Comparison of ENCODE assay signal across 19 cellular contexts in genomic region chr10:82206831-82207230, GRCh38.
DNase-seq lines count a peak whose midpoint lies in the region; ATAC-seq and TF ChIP-seq lines count a peak whose summit lies in the region.
"Had no signal": no experiment of that assay in that cellular context is flagged by ENCODE, and none has a peak within 500 bp of the region (broad histone marks: within the 10 kb centered on the region; RNA-seq: fewer than 3 reads in every experiment).

No MANE protein-coding gene starts in this region.

- no peak for DNase-seq in left ventricle myocardium superior
- no peak for DNase-seq in Right ventricle myocardium inferior (ENCODE audit: missing footprints)
- DNase-seq in epithelial cell of proximal tubule (ENCODE audit: low read depth): peak; percentile 23
- peak; percentile 21 for DNase-seq in kidney epithelial cell (ENCODE audit: low read depth)
- DNase-seq in activated naive CD4-positive, alpha-beta T cell treated with anti-CD3 and anti-CD28 coated beads, Interleukin-2, amount 50 U/mL, for 72 hours (ENCODE audit: low spot score in 2 of 2): no peak
- DNase-seq in NCI-H1694 treated with DMSO at 0.1 percent for 48 hours (lab: John Stamatoyannopoulos, UW): no peak
- DNase-seq in stimulated activated CD4-positive, alpha-beta T cell treated with anti-CD3 and anti-CD28 coated beads, Interleukin-2, amount 100 ng/mL, for 24 hours: no peak
- DNase-seq: 8988T, C1 segment of cervical spinal cord, DMS 273 treated with DMSO at 0.1 percent for 48 hours, GF-D8, GOT3, NCI-H1092 treated with DMSO at 0.1 percent for 48 hours, NCI-H1694, NCI-H2107, NCI-H226, NCI-H526, SW 1271 had no signal

- H3K27me3 ChIP-seq in kidney epithelial cell (ENCODE audit: control insufficient read depth, insufficient read depth, low read length): no peaks in the 10 kb centered on the region

- H3K4me3 ChIP-seq in epithelial cell of proximal tubule (ENCODE audit: low read depth, low read length) (no peak overlapping the region), kidney epithelial cell (ENCODE audit: low read depth, low read length) (no peak overlapping the region)

- intact Hi-C loops in left ventricle myocardium superior (cut with micrococcal nuclease): no loop called here
- intact Hi-C loops in Right ventricle myocardium inferior (cut with DNase I): no loop called here

- TF ChIP-seq CTCF in epithelial cell of proximal tubule (conservative IDR thresholded peaks at IDR 0.05; ENCODE audit: low read depth, low read length): no peak
- no peak for TF ChIP-seq CTCF in kidney epithelial cell (IDR thresholded peaks at IDR 0.05; ENCODE audit: insufficient read depth, low read length, poor library complexity, severe bottlenecking)

- H3K36me3 ChIP-seq in kidney epithelial cell (ENCODE audit: control insufficient read depth, insufficient read depth, low read length): no peaks in the 10 kb centered on the region

- peaks cover 13 to 20% of the 10 kb centered on the region in 2 donors for H3K9me3 Mint-ChIP-seq in activated naive CD4-positive, alpha-beta T cell treated with anti-CD3 and anti-CD28 coated beads, Interleukin-2, amount 50 U/mL, for 72 hours

- ATAC-seq in left ventricle myocardium superior: peak; percentile 23
- no peak for ATAC-seq in Right ventricle myocardium inferior
- ATAC-seq in activated naive CD4-positive, alpha-beta T cell treated with anti-CD3 and anti-CD28 coated beads, Interleukin-2, amount 50 U/mL, for 72 hours: no peak
- ATAC-seq in GM18502 (IDR thresholded peaks at IDR 0.05; ENCODE audit: poor library complexity, unreplicated experiment): no peak

- H3K27ac Mint-ChIP-seq in activated naive CD4-positive, alpha-beta T cell treated with anti-CD3 and anti-CD28 coated beads, Interleukin-2, amount 50 U/mL, for 72 hours: no peak overlapping the region

- H3K36me3 Mint-ChIP-seq in activated naive CD4-positive, alpha-beta T cell treated with anti-CD3 and anti-CD28 coated beads, Interleukin-2, amount 50 U/mL, for 72 hours: no peaks in the 10 kb centered on the region

Comparison
In these comparisons a context has a peak if more than half of its experiments do, and no peak if none do; other contexts are left out.
1. DNase-seq: peak in epithelial cell of proximal tubule (single experiment) and kidney epithelial cell (single experiment); none in left ventricle myocardium superior (single experiment), Right ventricle myocardium inferior (single experiment), activated naive CD4-positive, alpha-beta T cell treated with anti-CD3 and anti-CD28 coated beads, Interleukin-2, amount 50 U/mL, for 72 hours (0 of 2), NCI-H1694 treated with DMSO at 0.1 percent for 48 hours (single experiment) and stimulated activated CD4-positive, alpha-beta T cell treated with anti-CD3 and anti-CD28 coated beads, Interleukin-2, amount 100 ng/mL, for 24 hours (0 of 2).